ENCODE assay signal across 1 cellular context in the genomic region with DNA sequence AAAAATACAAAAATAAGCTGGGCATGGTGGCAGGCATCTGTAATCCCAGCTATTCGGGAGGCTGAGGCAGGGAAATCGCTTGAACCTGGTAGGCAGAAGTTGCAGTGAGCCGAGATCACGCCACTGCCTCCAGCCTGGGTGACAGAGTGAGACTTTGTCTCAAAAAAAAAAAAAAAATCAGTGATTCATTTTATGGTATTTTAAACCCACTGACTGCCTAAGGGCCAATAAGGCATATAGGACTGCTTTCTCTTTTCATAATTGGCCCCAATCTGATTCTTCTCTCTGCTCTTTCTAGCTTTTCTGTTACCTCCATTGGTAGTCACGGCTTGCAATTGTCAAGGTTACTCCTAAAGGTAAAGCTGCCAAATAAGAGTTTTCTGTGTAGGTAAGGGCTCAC.
A peak's percentile ranks its signal among the peaks of the same experiment; 100 is the strongest.
TF ChIP-seq lines count a peak whose summit lies in the region.

No MANE protein-coding gene starts in this region.

TF ChIP-seq in K562, 482 proteins besides CTCF, POLR2A, EP300 and RAD21:
- TF ChIP-seq BMI1 (IDR thresholded peaks at IDR 0.05; ENCODE audit: low read length) = no peak
- TF ChIP-seq ZNF282 (CRISPR knock-in tag; IDR thresholded peaks at IDR 0.05) = no peak
- TF ChIP-seq NRF1 (conservative IDR thresholded peaks at IDR 0.05 in 1 of 2, IDR thresholded peaks at IDR 0.05 in 1 of 2) = no peak
- TF ChIP-seq, protein P1, sequence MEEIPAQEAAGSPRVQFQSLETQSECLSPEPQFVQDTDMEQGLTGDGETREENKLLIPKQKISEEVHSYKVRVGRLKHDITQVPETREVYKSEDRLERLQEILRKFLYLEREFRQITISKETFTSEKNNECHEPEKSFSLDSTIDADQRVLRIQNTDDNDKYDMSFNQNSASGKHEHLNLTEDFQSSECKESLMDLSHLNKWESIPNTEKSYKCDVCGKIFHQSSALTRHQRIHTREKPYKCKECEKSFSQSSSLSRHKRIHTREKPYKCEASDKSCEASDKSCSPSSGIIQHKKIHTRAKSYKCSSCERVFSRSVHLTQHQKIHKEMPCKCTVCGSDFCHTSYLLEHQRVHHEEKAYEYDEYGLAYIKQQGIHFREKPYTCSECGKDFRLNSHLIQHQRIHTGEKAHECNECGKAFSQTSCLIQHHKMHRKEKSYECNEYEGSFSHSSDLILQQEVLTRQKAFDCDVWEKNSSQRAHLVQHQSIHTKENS (CRISPR knock-in tag; IDR thresholded peaks at IDR 0.05) = no peak
- TF ChIP-seq ARID3B (CRISPR knock-in tag; IDR thresholded peaks at IDR 0.05; ENCODE audit: borderline replicate concordance) = no peak
- TF ChIP-seq SIN3A (IDR thresholded peaks at IDR 0.05; ENCODE audit: borderline replicate concordance in 2 of 2, control insufficient read depth in 1 of 2, low read depth in 2 of 2, low read length in 2 of 2) = no peak
- peak; percentile 36; the same call in 1 of the 2 replicates for TF ChIP-seq RFX1 (IDR thresholded peaks at IDR 0.05)
- no peak for TF ChIP-seq RBM39 (optimal IDR thresholded peaks at IDR 0.05; ENCODE audit: low read depth, low read length)
